ENCODE assay signal across 8 cellular contexts in the genomic region with DNA sequence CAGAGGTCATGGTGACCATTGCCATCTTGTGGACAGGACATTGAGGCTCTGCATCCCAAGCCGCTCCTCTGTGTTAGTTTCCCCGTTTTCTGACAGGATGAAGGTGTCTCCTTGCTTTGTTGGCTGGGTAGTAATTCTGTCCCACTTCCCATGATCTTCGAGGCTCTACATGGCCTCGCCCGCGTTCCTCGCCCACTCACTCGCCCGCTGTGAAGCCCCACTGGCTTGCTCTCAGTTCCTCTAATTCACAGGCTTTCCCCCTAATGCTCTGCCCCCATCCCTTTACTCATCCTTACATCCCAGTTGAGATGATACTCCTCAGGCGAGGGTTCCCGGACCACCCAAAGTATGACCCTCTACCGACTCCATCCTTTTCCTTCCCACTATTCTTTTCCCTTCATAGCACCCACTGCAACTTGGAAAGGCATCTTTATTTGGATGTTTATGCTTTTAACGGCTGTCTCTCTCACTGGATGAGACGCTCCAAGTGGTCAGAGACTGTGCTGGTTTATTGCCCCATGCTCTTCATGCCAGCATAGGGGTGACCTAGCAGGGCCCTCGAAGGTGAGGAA. TPM values are rescaled to one million over a fixed set of nuclear protein-coding genes. Genes with fewer than 3 reads are reported as not detected.
DNase-seq lines count a peak whose midpoint lies in the region; ATAC-seq and TF ChIP-seq lines count a peak whose summit lies in the region.

No MANE protein-coding gene starts in this region.

- peaks cover 37% of the 10 kb centered on the region for H3K4me1 ChIP-seq in CD4-positive, CD25-positive, alpha-beta regulatory T cell (ENCODE audit: control insufficient read depth, insufficient read depth, low read length, poor library complexity, severe bottlenecking)
- peaks cover 29% of the 10 kb centered on the region for H3K4me1 ChIP-seq in effector memory CD4-positive, alpha-beta T cell (ENCODE audit: control insufficient read depth, insufficient read depth, low read length, poor library complexity, severe bottlenecking)

- peaks cover 48% of the 10 kb centered on the region for H3K36me3 ChIP-seq in CD4-positive, CD25-positive, alpha-beta regulatory T cell (ENCODE audit: control insufficient read depth, insufficient read depth, low read length)
- H3K36me3 ChIP-seq in effector memory CD4-positive, alpha-beta T cell (ENCODE audit: control insufficient read depth, insufficient read depth, low read length): peaks cover 49% of the 10 kb centered on the region

- no peaks in the 10 kb centered on the region for H3K27me3 Mint-ChIP-seq in CD4-positive, CD25-positive, alpha-beta regulatory T cell

- H3K27ac Mint-ChIP-seq in CD4-positive, CD25-positive, alpha-beta regulatory T cell: peak overlapping the region; percentile 91 to 95 (median 94)

- H3K4me3 Mint-ChIP-seq in CD4-positive, CD25-positive, alpha-beta regulatory T cell: peak overlapping the region; percentile 84 to 92 (median 90)

- DNase-seq in CD4-positive, CD25-positive, alpha-beta regulatory T cell: no peak
- DNase-seq in LNCaP clone FGC (ENCODE audit: low read depth): no peak
- no peak for DNase-seq in effector memory CD4-positive, alpha-beta T cell
- peak; percentile 24 for DNase-seq in pons (ENCODE audit: low spot score)
- DNase-seq in mucosa of gallbladder (ENCODE audit: low spot score): no peak
- DNase-seq in NCI-H1694 (lab: John Stamatoyannopoulos, UW): no peak
- DNase-seq in NCI-H2107 treated with DMSO at 0.1 percent for 48 hours (lab: John Stamatoyannopoulos, UW; ENCODE audit: unreplicated experiment): no peak

- no peaks in the 10 kb centered on the region for H3K27me3 ChIP-seq in CD4-positive, CD25-positive, alpha-beta regulatory T cell (ENCODE audit: control insufficient read depth, insufficient read depth, low read length)
- H3K27me3 ChIP-seq in effector memory CD4-positive, alpha-beta T cell (replicated peaks; ENCODE audit: control insufficient read depth, insufficient read depth, low read length, poor library complexity, severe bottlenecking): no peaks in the 10 kb centered on the region

- TF ChIP-seq CTCF in LNCaP clone FGC (IDR thresholded peaks at IDR 0.05; ENCODE audit: control insufficient read depth, extremely low read depth, insufficient read depth): no peak

- H3K27ac ChIP-seq in CD4-positive, CD25-positive, alpha-beta regulatory T cell (ENCODE audit: insufficient read depth, low read length, poor library complexity, severe bottlenecking): peak overlapping the region; percentile 80
- peak overlapping the region; percentile 80 for H3K27ac ChIP-seq in effector memory CD4-positive, alpha-beta T cell (ENCODE audit: insufficient read depth, low read length, poor library complexity, severe bottlenecking)

- H3K9me3 Mint-ChIP-seq in CD4-positive, CD25-positive, alpha-beta regulatory T cell: no peaks in the 10 kb centered on the region

- peaks cover 20% of the 10 kb centered on the region for H3K36me3 Mint-ChIP-seq in CD4-positive, CD25-positive, alpha-beta regulatory T cell

- no peaks in the 10 kb centered on the region for H3K9me3 ChIP-seq in CD4-positive, CD25-positive, alpha-beta regulatory T cell (ENCODE audit: control insufficient read depth in 2 of 2, low read length in 2 of 2)
- H3K9me3 ChIP-seq in effector memory CD4-positive, alpha-beta T cell (ENCODE audit: control insufficient read depth, low read length): no peaks in the 10 kb centered on the region

- H3K4me3 ChIP-seq in CD4-positive, CD25-positive, alpha-beta regulatory T cell (ENCODE audit: low read depth, low read length): peak overlapping the region; percentile 66
- H3K4me3 ChIP-seq in LNCaP clone FGC (ENCODE audit: low read depth, low read length): peak overlapping the region; percentile 83
- H3K4me3 ChIP-seq in effector memory CD4-positive, alpha-beta T cell (ENCODE audit: insufficient read depth, low read depth, low read length, poor library complexity, severe bottlenecking): peak overlapping the region; percentile 82

- peaks cover 4 to 65% (median 48%) of the 10 kb centered on the region in 4 donors for H3K4me1 Mint-ChIP-seq in CD4-positive, CD25-positive, alpha-beta regulatory T cell

- peak; percentile 2 to 7 for ATAC-seq in CD4-positive, CD25-positive, alpha-beta regulatory T cell (ENCODE audit: low read depth in 2 of 2)
- ATAC-seq in GM21447 (IDR thresholded peaks at IDR 0.05; ENCODE audit: unreplicated experiment): peak; percentile 17

RNA-seq across cellular contexts. Expression of gene SLC35B2, which starts 0.5 kb away (rescaled TPM):
- total RNA-seq in CD4-positive, CD25-positive, alpha-beta regulatory T cell: 14.8 TPM
- polyA plus RNA-seq in CD4-positive, CD25-positive, alpha-beta regulatory T cell: 10 to 100 TPM; 33.0 to 42.4 (median 36.8) TPM
- total RNA-seq in mucosa of gallbladder: 50.8 TPM

RNA-seq across cellular contexts. Expression of gene NFKBIE, which starts 7.5 kb away (rescaled TPM):
- 53.8 TPM for total RNA-seq in CD4-positive, CD25-positive, alpha-beta regulatory T cell
- 1 to 10 TPM; 3.6 to 7.0 (median 6.1) TPM for polyA plus RNA-seq in CD4-positive, CD25-positive, alpha-beta regulatory T cell
- total RNA-seq in mucosa of gallbladder: 10.9 TPM

RNA-seq across cellular contexts. Expression of gene HSP90AB1, which starts 10.9 kb away (rescaled TPM):
- 399 TPM for total RNA-seq in CD4-positive, CD25-positive, alpha-beta regulatory T cell
- 100 to 1,000 TPM; 264 to 426 (median 333) TPM for polyA plus RNA-seq in CD4-positive, CD25-positive, alpha-beta regulatory T cell
- 893 TPM for total RNA-seq in mucosa of gallbladder

RNA-seq across cellular contexts. Expression of gene TMEM151B, which starts 12.4 kb away (rescaled TPM):
- not detected for total RNA-seq in CD4-positive, CD25-positive, alpha-beta regulatory T cell
- not detected for polyA plus RNA-seq in CD4-positive, CD25-positive, alpha-beta regulatory T cell
- 0.12 TPM for total RNA-seq in mucosa of gallbladder

RNA-seq across cellular contexts. Expression of gene SLC29A1, which starts 34.4 kb away (rescaled TPM):
- total RNA-seq in CD4-positive, CD25-positive, alpha-beta regulatory T cell: 2.6 TPM
- polyA plus RNA-seq in CD4-positive, CD25-positive, alpha-beta regulatory T cell: 1 to 10 TPM; 3.3 to 6.1 (median 3.9) TPM
- 66.1 TPM for total RNA-seq in mucosa of gallbladder
